8 cellular contexts compared by ENCODE assay signal in the genomic region with DNA sequence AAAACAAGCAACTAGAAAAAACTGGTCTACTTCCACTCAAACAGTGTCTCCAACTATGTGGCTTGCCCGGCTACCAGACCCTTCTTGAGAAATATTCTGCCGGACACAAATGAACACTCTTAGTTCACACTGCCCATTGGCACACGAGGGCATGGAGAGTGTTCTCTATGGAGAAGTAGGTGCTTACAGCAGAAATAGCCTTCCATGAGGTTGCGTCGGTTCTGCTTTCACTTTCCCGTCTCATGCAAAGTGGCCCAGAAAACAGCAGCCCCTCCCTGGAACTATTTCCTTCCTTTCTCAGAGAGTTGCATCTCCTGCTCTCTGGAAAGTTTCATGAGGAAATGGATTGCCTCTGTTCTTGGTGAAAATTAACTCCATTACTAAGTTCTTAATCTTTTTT. TPM values are rescaled to one million over a fixed set of nuclear protein-coding genes. Genes with fewer than 3 reads are reported as not detected.
DNase-seq lines count a peak whose midpoint lies in the region; ATAC-seq, FAIRE-seq and TF ChIP-seq lines count a peak whose summit lies in the region.

No MANE protein-coding gene starts in this region.

- ATAC-seq in HG02885 (IDR thresholded peaks at IDR 0.05; ENCODE audit: poor library complexity, unreplicated experiment) (peak; percentile 85), T-cell (replicated peaks in 1 of 4) (peak in 3 of 4 experiments; percentile 61 to 85 (median 66)), naive B cell (ENCODE audit: low read depth in 2 of 2) (peak; percentile 93 to 94)

- no peaks in the 10 kb centered on the region for H3K27me3 ChIP-seq in uterus

- no peaks in the 10 kb centered on the region for H3K9me3 ChIP-seq in uterus

- no peaks in the 10 kb centered on the region for H3K36me3 ChIP-seq in uterus

- H3K27ac Mint-ChIP-seq in T-cell (peak overlapping the region; percentile 49 to 86), naive B cell (peak overlapping the region; percentile 97 to 100 (median 100))

- DNase-seq in GM13976 (ENCODE audit: low spot score) (peak; percentile 64), T-cell (peak in 12 of 34 experiments; percentile 9 to 56 (median 20)), naive B cell (peak; percentile 91), uterus (peak in 1 of 2 donors; percentile 74), mesenteric fat pad (ENCODE audit: low spot score) (no peak), cerebellar nuclear complex (lab: John Stamatoyannopoulos, UW) (no peak)

- peak overlapping the region; percentile 65 to 90 for H3K27ac ChIP-seq in uterus

- H3K4me3 Mint-ChIP-seq in T-cell = peak overlapping the region; percentile 14 to 71 (median 59)
- H3K4me3 Mint-ChIP-seq in naive B cell = peak overlapping the region; percentile 37 to 88 (median 76)

- peak overlapping the region; percentile 0 to 22 for H3K4me3 ChIP-seq in uterus

- peak; percentile 20 to 78 for TF ChIP-seq POLR2A in uterus (IDR thresholded peaks at IDR 0.05)

- H3K36me3 Mint-ChIP-seq in T-cell = no peaks in the 10 kb centered on the region
- no peaks in the 10 kb centered on the region for H3K36me3 Mint-ChIP-seq in naive B cell

- no peaks in the 10 kb centered on the region for H3K9me3 Mint-ChIP-seq in T-cell
- H3K9me3 Mint-ChIP-seq in naive B cell = no peaks in the 10 kb centered on the region

- peak; percentile 45 for FAIRE-seq in endometrium (lab: Jason Lieb, UNC)

- in situ Hi-C loops in GM13976 (cut with MboI; ENCODE audit: low sequenced_read_pairs, unreplicated experiment) = loop anchor here (25.0 kb wide), 1 partner anchor 218 kb away; no protein-coding TSS in a partner anchor

- no peak for TF ChIP-seq CTCF in GM13976 (IDR thresholded peaks at IDR 0.05; ENCODE audit: borderline replicate concordance, control extremely low read depth, extremely low read depth, insufficient read depth, missing control alignments)
- TF ChIP-seq CTCF in uterus (IDR thresholded peaks at IDR 0.05) = no peak

- H3K27me3 Mint-ChIP-seq in T-cell = peaks cover 0 to 2% of the 10 kb centered on the region in 2 donors
- no peaks in the 10 kb centered on the region for H3K27me3 Mint-ChIP-seq in naive B cell

- H3K4me1 Mint-ChIP-seq in T-cell (peaks cover 10 to 41% (median 34%) of the 10 kb centered on the region in 3 donors), naive B cell (peaks cover 65 to 84% (median 78%) of the 10 kb centered on the region in 3 donors)

- no peaks in the 10 kb centered on the region for H3K4me1 ChIP-seq in uterus

- CTCF ChIA-PET in T-cell (lab: Charles Lee) = interaction anchor here in 1 of 2 donors (0.6 to 2.1 kb wide), 6 partner anchors 54 to 230 kb away, joined by 3 to 10 read pairs (median 4); partner anchors contain the start of gene HLA-DPA1

- POLR2A ChIA-PET in T-cell (lab: Charles Lee) = no interaction called here

- intact Hi-C loops in uterus (cut with DNase I; ENCODE audit: low total_unique reads) = no loop called here

RNA-seq across cellular contexts. Expression of gene HLA-DOA, which starts 9.5 kb away (rescaled TPM):
- total RNA-seq in T-cell = 10 to 100 TPM in 3 of 5 donors, 1 to 10 TPM in 2; 6.1 to 17.0 (median 13.4) TPM
- 100 to 1,000 TPM; 219 to 598 (median 388) TPM for polyA plus RNA-seq in naive B cell (ENCODE audit: low read depth in 6 of 6)
- 10 to 100 TPM in 3 of 4 donors, 1 to 10 TPM in 1; 8.2 to 34.1 (median 18.4) TPM for total RNA-seq in uterus
- 5.0 TPM for total RNA-seq in mesenteric fat pad

RNA-seq across cellular contexts. Expression of gene BRD2, which starts 50.5 kb away (rescaled TPM):
- total RNA-seq in T-cell = 100 to 1,000 TPM; 320 to 383 (median 358) TPM
- 100 to 1,000 TPM in 1 of 6 donors, 10 to 100 TPM in 5; 26.9 to 148 (median 48.5) TPM for polyA plus RNA-seq in naive B cell (ENCODE audit: low read depth in 6 of 6)
- total RNA-seq in uterus = 100 to 1,000 TPM in 2 of 4 donors, 10 to 100 TPM in 2; 42.5 to 202 (median 120) TPM
- total RNA-seq in mesenteric fat pad = 132 TPM

RNA-seq across cellular contexts. Expression of gene HLA-DPA1, which starts 54.5 kb away (rescaled TPM):
- total RNA-seq in T-cell = 10 to 100 TPM; 29.6 to 68.4 (median 35.9) TPM
- polyA plus RNA-seq in naive B cell (ENCODE audit: low read depth in 6 of 6) = 1,000 to 10,000 TPM; 2,534 to 3,526 (median 2,823) TPM
- total RNA-seq in uterus = 100 to 1,000 TPM in 2 of 4 donors, 10 to 100 TPM in 2; 48.0 to 187 (median 135) TPM
- 82.5 TPM for total RNA-seq in mesenteric fat pad

RNA-seq across cellular contexts. Expression of gene HLA-DPB1, which starts 56.9 kb away (rescaled TPM):
- total RNA-seq in T-cell (10 to 100 TPM; 41.2 to 78.9 (median 58.4) TPM), uterus (100 to 1,000 TPM in 1 of 4 donors, 10 to 100 TPM in 3; 19.8 to 108 (median 43.6) TPM), mesenteric fat pad (52.5 TPM)
- 1,000 to 10,000 TPM; 1,951 to 3,267 (median 2,600) TPM for polyA plus RNA-seq in naive B cell (ENCODE audit: low read depth in 6 of 6)

Comparison
In these comparisons a context has a peak if more than half of its experiments do, and no peak if none do; other contexts are left out.
1. DNase-seq: peak in GM13976 (single experiment) and naive B cell (single experiment); none in mesenteric fat pad (single experiment) and cerebellar nuclear complex (0 of 2).
2. Peak in every context shown above with its lines, with median percentiles within 50 percentile points of each other: ATAC-seq.